In genomic region chr11:116702772-116703360, GRCh38 we compare ENCODE assay signal across 1 cellular context.
TF ChIP-seq lines count a peak whose summit lies in the region.

No MANE protein-coding gene starts in this region.

TF ChIP-seq in GM23338, 12 proteins besides CTCF, POLR2A, EP300 and RAD21:
- TF ChIP-seq ZNF462 (CRISPR knock-in tag; IDR thresholded peaks at IDR 0.05) (no peak), CREB1 (CRISPR knock-in tag; IDR thresholded peaks at IDR 0.05; ENCODE audit: low read depth) (no peak), ZNF114 (CRISPR knock-in tag; IDR thresholded peaks at IDR 0.05) (no peak), EZH2 (IDR thresholded peaks at IDR 0.05; ENCODE audit: low read depth, unreplicated experiment) (no peak), REST (IDR thresholded peaks at IDR 0.05; ENCODE audit: unreplicated experiment) (no peak)
TF ChIP-seq in GM23338: peak in this region for 0.
